Comparison of ENCODE assay signal across 15 cellular contexts in the genomic region with DNA sequence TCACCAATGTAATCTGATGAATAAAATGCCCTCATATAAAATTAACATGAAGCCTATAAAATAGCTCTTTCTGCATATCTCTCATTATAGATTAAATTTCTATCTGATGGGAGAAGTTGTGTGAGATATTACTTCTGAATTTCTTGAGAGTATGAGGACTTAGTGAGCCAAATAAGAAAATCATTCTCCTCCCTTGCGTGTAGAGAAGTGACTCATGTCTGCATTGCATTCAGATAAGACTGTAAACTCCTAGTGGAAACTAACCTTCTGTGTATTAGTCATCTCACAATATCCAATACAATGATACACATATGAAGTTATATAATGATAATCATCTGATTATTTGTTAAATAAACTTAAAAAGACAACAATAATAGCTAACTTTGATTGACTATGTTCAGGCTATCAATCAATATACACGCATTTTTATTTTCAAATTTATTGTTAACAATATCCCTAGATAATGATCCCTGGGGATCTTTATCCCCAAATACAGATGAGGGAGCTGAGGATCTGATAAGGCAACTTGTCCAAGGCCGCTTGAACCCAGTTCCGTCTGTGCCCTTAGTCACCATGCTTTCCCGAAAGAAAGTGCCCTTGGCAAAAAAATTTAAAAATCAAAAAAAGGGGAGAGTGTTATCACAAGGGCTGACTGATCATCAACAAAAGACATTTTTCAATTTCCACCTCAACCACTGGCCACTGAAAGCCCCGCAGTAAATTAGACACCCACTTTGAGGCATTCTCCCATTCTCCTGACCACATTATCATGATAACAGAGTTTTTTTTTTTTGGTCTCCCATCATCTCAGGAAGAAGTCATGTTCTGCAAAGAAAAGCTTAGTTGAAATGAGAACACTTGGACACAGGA.
A peak's percentile ranks its signal among the peaks of the same experiment; 100 is the strongest.
DNase-seq lines count a peak whose midpoint lies in the region; ATAC-seq, FAIRE-seq and TF ChIP-seq lines count a peak whose summit lies in the region.
"Had no signal": no experiment of that assay in that cellular context is flagged by ENCODE, and none has a peak within 500 bp of the region (broad histone marks: within the 10 kb centered on the region; RNA-seq: fewer than 3 reads in every experiment).

No MANE protein-coding gene starts in this region.

- H3K79me2 ChIP-seq in endothelial cell of umbilical vein (ENCODE audit: control insufficient read depth, insufficient read depth, low read length): no peaks in the 10 kb centered on the region
- no peaks in the 10 kb centered on the region for H3K79me2 ChIP-seq in OCI-LY7 (ENCODE audit: insufficient read depth, low read depth, low read length)

- TF ChIP-seq CTCF in endothelial cell of umbilical vein (IDR thresholded peaks at IDR 0.05; ENCODE audit: extremely low read depth in 1 of 2, insufficient read depth in 1 of 2, low read depth in 1 of 2, low read length in 2 of 2) (no peak), OCI-LY7 (conservative IDR thresholded peaks at IDR 0.05; ENCODE audit: low read length) (no peak)

- H3K9me2 ChIP-seq in OCI-LY7 (ENCODE audit: insufficient read depth, low read length): no peaks in the 10 kb centered on the region

- H3K9me3 ChIP-seq in endothelial cell of umbilical vein (replicated peaks; ENCODE audit: control insufficient read depth, insufficient read depth, low read length) (no peaks in the 10 kb centered on the region), OCI-LY7 (ENCODE audit: low read length) (no peaks in the 10 kb centered on the region)

- H2AFZ ChIP-seq in endothelial cell of umbilical vein (ENCODE audit: low read depth, low read length): no peak overlapping the region
- no peak overlapping the region for H2AFZ ChIP-seq in OCI-LY7 (ENCODE audit: low read length)

- peak; percentile 84 for FAIRE-seq in RCC 7860 (lab: Jason Lieb, UNC)
- FAIRE-seq in endothelial cell of umbilical vein (lab: Jason Lieb, UNC): peak; percentile 76
- FAIRE-seq: islet of Langerhans had no signal

- BruUV-seq in endothelial cell of umbilical vein (replicated peaks; lab: Mats Ljungman, UMichigan) (no TSS peak), OCI-LY7 (replicated peaks; lab: Mats Ljungman, UMichigan) (no TSS peak)

- H3K36me3 Mint-ChIP-seq in activated CD4-positive, alpha-beta T cell treated with anti-CD3 and anti-CD28 coated beads for 36 hours (ENCODE audit: low read depth): no peaks in the 10 kb centered on the region

- H3K27me3 Mint-ChIP-seq in activated CD4-positive, alpha-beta T cell treated with anti-CD3 and anti-CD28 coated beads for 36 hours: no peaks in the 10 kb centered on the region

- intact Hi-C loops in endothelial cell of umbilical vein (cut with micrococcal nuclease) (no loop called here), OCI-LY7 (cut with micrococcal nuclease; ENCODE audit: unreplicated experiment) (no loop called here)
- intact Hi-C loops in activated CD4-positive, alpha-beta T cell treated with anti-CD3 and anti-CD28 coated beads for 36 hours (cut with DNase I, micrococcal nuclease): no loop called here

- H3K4me1 ChIP-seq in endothelial cell of umbilical vein (ENCODE audit: control insufficient read depth, extremely low read depth, insufficient read depth, low read length) (peaks cover 12% of the 10 kb centered on the region), OCI-LY7 (ENCODE audit: insufficient read depth, low read length, poor library complexity, severe bottlenecking) (no peaks in the 10 kb centered on the region)

- H3K4me2 ChIP-seq in endothelial cell of umbilical vein (ENCODE audit: insufficient read depth, low read length) (peak overlapping the region; percentile 65), OCI-LY7 (ENCODE audit: low read length) (no peak overlapping the region)

- H3K9ac ChIP-seq in endothelial cell of umbilical vein (replicated peaks; ENCODE audit: extremely low read depth, insufficient read depth, low read length): peak overlapping the region; percentile 22

- H3K27ac ChIP-seq in endothelial cell of umbilical vein (ENCODE audit: insufficient read depth, low read depth, low read length) (peak overlapping the region; percentile 42), OCI-LY7 (ENCODE audit: low read depth, low read length, poor library complexity, severe bottlenecking) (no peak overlapping the region)

- H3K36me3 ChIP-seq in endothelial cell of umbilical vein (ENCODE audit: control insufficient read depth in 2 of 2, extremely low read depth in 1 of 2, insufficient read depth in 2 of 2, low read length in 2 of 2): no peaks in the 10 kb centered on the region
- H3K36me3 ChIP-seq in OCI-LY7 (ENCODE audit: insufficient read depth, low read length): no peaks in the 10 kb centered on the region

- ATAC-seq in activated CD4-positive, alpha-beta T cell treated with anti-CD3 and anti-CD28 coated beads for 36 hours: no peak

- CTCF ChIA-PET in endothelial cell of umbilical vein (lab: Charles Lee): interaction anchor here (0.7 to 1.2 kb wide), 3 partner anchors 12 to 190 kb away, joined by 3 read pairs; no protein-coding TSS in a partner anchor
- CTCF ChIA-PET in activated CD4-positive, alpha-beta T cell treated with anti-CD3 and anti-CD28 coated beads for 36 hours (lab: Charles Lee): interaction anchor here (1.3 kb wide), 1 partner anchor 12 kb away, joined by 4 read pairs; no protein-coding TSS in a partner anchor
- CTCF ChIA-PET in OCI-LY7 (lab: Charles Lee; ENCODE audit: unreplicated experiment): no interaction called here

- H3K9me1 ChIP-seq in endothelial cell of umbilical vein (replicated peaks; ENCODE audit: control insufficient read depth, extremely low read depth, insufficient read depth, low read length): no peaks in the 10 kb centered on the region

- H3K4me3 ChIP-seq in endothelial cell of umbilical vein (replicated peaks in 1 of 3; ENCODE audit: insufficient read depth in 1 of 3, low read depth in 1 of 3, low read length in 3 of 3): no peak overlapping the region
- no peak overlapping the region for H3K4me3 ChIP-seq in OCI-LY7 (ENCODE audit: low read depth, low read length, poor library complexity, severe bottlenecking)

- H3K4me1 Mint-ChIP-seq in activated CD4-positive, alpha-beta T cell treated with anti-CD3 and anti-CD28 coated beads for 36 hours: no peaks in the 10 kb centered on the region

- TF ChIP-seq POLR2A in endothelial cell of umbilical vein (IDR thresholded peaks at IDR 0.05; ENCODE audit: low read depth, low read length): no peak

- no peak overlapping the region for H3K4me3 Mint-ChIP-seq in activated CD4-positive, alpha-beta T cell treated with anti-CD3 and anti-CD28 coated beads for 36 hours

- dilution Hi-C loops in endothelial cell of umbilical vein (cut with MboI; ENCODE audit: extremely low pct_ligation_motif_present, low sequenced_read_pairs): no loop called here

- peak; percentile 76 for DNase-seq in GM03348 (ENCODE audit: low spot score)
- DNase-seq in RCC 7860 (ENCODE audit: low spot score): peak; percentile 54
- DNase-seq in endothelial cell of umbilical vein (ENCODE audit: low read depth, low spot score): peak; percentile 79
- DNase-seq in non-pigmented ciliary epithelial cell (ENCODE audit: low read depth): peak; percentile 78
- no peak for DNase-seq in SKM-1 treated with dmso at 0.1 percent for 144 hours (lab: John Stamatoyannopoulos, UW; ENCODE audit: unreplicated experiment)
- DNase-seq in activated CD4-positive, alpha-beta T cell treated with anti-CD3 and anti-CD28 coated beads for 36 hours: no peak
- no peak for DNase-seq in germinal center (ENCODE audit: low spot score)
- no peak for DNase-seq in OCI-LY7 (ENCODE audit: low spot score)
- DNase-seq: activated gamma-delta T cell treated with Interleukin-2 at 50 U/mL for 16 hours; Calu3; NCI-H345; SHP77; stimulated activated CD4-positive, alpha-beta T cell treated with anti-CD3 and anti-CD28 coated beads, Interleukin-2, amount 100 ng/mL, for 48 hours; substantia nigra had no signal

- no peaks in the 10 kb centered on the region for H3K27me3 ChIP-seq in endothelial cell of umbilical vein (ENCODE audit: control insufficient read depth in 2 of 2, insufficient read depth in 2 of 2, low read length in 2 of 2)

- POLR2A ChIA-PET in endothelial cell of umbilical vein (lab: Charles Lee): no interaction called here
- POLR2A ChIA-PET in activated CD4-positive, alpha-beta T cell treated with anti-CD3 and anti-CD28 coated beads for 36 hours (lab: Charles Lee): no interaction called here
- POLR2A ChIA-PET in OCI-LY7 (lab: Charles Lee): no interaction called here

- no peaks in the 10 kb centered on the region for H3K9me3 Mint-ChIP-seq in activated CD4-positive, alpha-beta T cell treated with anti-CD3 and anti-CD28 coated beads for 36 hours (ENCODE audit: low read depth)

- H4K20me1 ChIP-seq in endothelial cell of umbilical vein (replicated peaks; ENCODE audit: control insufficient read depth, extremely low read depth, insufficient read depth, low read length): no peaks in the 10 kb centered on the region
- H4K20me1 ChIP-seq in OCI-LY7 (ENCODE audit: insufficient read depth, low read length): no peaks in the 10 kb centered on the region

- H3K27ac Mint-ChIP-seq in activated CD4-positive, alpha-beta T cell treated with anti-CD3 and anti-CD28 coated beads for 36 hours: no peak overlapping the region

TF ChIP-seq in endothelial cell of umbilical vein, 7 proteins besides CTCF, POLR2A, EP300 and RAD21:
- no peak for TF ChIP-seq POLR2AphosphoS5 (IDR thresholded peaks at IDR 0.05; ENCODE audit: insufficient read depth, low read depth, low read length)
- no peak for TF ChIP-seq MYC (IDR thresholded peaks at IDR 0.05; ENCODE audit: low read depth, low read length)
- TF ChIP-seq EZH2 (IDR thresholded peaks at IDR 0.05; ENCODE audit: borderline replicate concordance, low read depth, low read length, severe bottlenecking): no peak
- TF ChIP-seq, protein P1, sequence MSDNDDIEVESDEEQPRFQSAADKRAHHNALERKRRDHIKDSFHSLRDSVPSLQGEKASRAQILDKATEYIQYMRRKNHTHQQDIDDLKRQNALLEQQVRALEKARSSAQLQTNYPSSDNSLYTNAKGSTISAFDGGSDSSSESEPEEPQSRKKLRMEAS (IDR thresholded peaks at IDR 0.05; ENCODE audit: insufficient read depth, insufficient read length): no peak
- peak; percentile 90 for TF ChIP-seq FOS (IDR thresholded peaks at IDR 0.05; ENCODE audit: borderline replicate concordance, insufficient read depth, low read length)
- peak; percentile 89 for TF ChIP-seq JUN (IDR thresholded peaks at IDR 0.05; ENCODE audit: borderline replicate concordance, insufficient read depth, insufficient read length, low read depth)
- peak; percentile 60 for TF ChIP-seq GATA2 (IDR thresholded peaks at IDR 0.05; ENCODE audit: insufficient read depth, insufficient read length, low read depth, low read length)

Comparison
In these comparisons a context has a peak if more than half of its experiments do, and no peak if none do; other contexts are left out.
1. DNase-seq: peak in GM03348 (single experiment), RCC 7860 (single experiment), endothelial cell of umbilical vein (single experiment) and non-pigmented ciliary epithelial cell (single experiment); none in SKM-1 treated with dmso at 0.1 percent for 144 hours (single experiment), activated CD4-positive, alpha-beta T cell treated with anti-CD3 and anti-CD28 coated beads for 36 hours (single experiment), germinal center (single experiment) and OCI-LY7 (single experiment).